In genomic region chr6:107114213-107114871, GRCh38 we compare ENCODE assay signal across 8 cellular contexts. TPM values are rescaled to one million over a fixed set of nuclear protein-coding genes. Genes with fewer than 3 reads are reported as not detected.
DNase-seq lines count a peak whose midpoint lies in the region; ATAC-seq, FAIRE-seq and TF ChIP-seq lines count a peak whose summit lies in the region.

No MANE protein-coding gene starts in this region.

- peaks cover 11 to 12% of the 10 kb centered on the region in 2 donors for H3K27me3 Mint-ChIP-seq in CD8-positive, alpha-beta memory T cell

- H3K9me1 ChIP-seq in endothelial cell of umbilical vein (replicated peaks; ENCODE audit: control insufficient read depth, extremely low read depth, insufficient read depth, low read length) = no peaks in the 10 kb centered on the region

- dilution Hi-C loops in endothelial cell of umbilical vein (cut with MboI; ENCODE audit: extremely low pct_ligation_motif_present, low sequenced_read_pairs) = no loop called here

- POLR2A ChIA-PET in CD8-positive, alpha-beta memory T cell (lab: Charles Lee) = interaction anchor here (1.3 kb wide), 1 partner anchor 789 kb away, joined by 4 read pairs; the partner anchor contains the start of gene ATG5
- POLR2A ChIA-PET in endothelial cell of umbilical vein (lab: Charles Lee) = interaction anchor here (0.6 to 1.0 kb wide), 2 partner anchors 72 to 86 kb away, joined by 3 to 5 read pairs; partner anchors contain the start of gene MTRES1

- TF ChIP-seq POLR2A in endothelial cell of umbilical vein (IDR thresholded peaks at IDR 0.05; ENCODE audit: low read depth, low read length) = no peak

- CTCF ChIA-PET in CD8-positive, alpha-beta memory T cell (lab: Charles Lee) = interaction anchor here (0.6 to 2.2 kb wide), 19 partner anchors 8 to 789 kb away, joined by 3 to 17 read pairs (median 3); partner anchors contain the start of genes ATG5 and MTRES1
- CTCF ChIA-PET in endothelial cell of umbilical vein (lab: Charles Lee) = interaction anchor here (0.6 to 1.5 kb wide), 41 partner anchors 8 to 779 kb away, joined by 3 to 35 read pairs (median 4); partner anchors contain the start of genes MTRES1 and PDSS2

- no TSS peak for BruUV-seq in endothelial cell of umbilical vein (replicated peaks; lab: Mats Ljungman, UMichigan)

- H3K9ac ChIP-seq in endothelial cell of umbilical vein (replicated peaks; ENCODE audit: extremely low read depth, insufficient read depth, low read length) = peak overlapping the region; percentile 47

- peaks cover 7% of the 10 kb centered on the region for H3K4me1 ChIP-seq in CD8-positive, alpha-beta memory T cell (ENCODE audit: insufficient read depth, low read length)
- peaks cover 17% of the 10 kb centered on the region for H3K4me1 ChIP-seq in endothelial cell of umbilical vein (ENCODE audit: control insufficient read depth, extremely low read depth, insufficient read depth, low read length)

- intact Hi-C loops in endothelial cell of umbilical vein (cut with micrococcal nuclease) = loop anchor here (1.0 to 10.0 kb wide), 4 partner anchors 37 to 670 kb away; partner anchors contain the start of genes MTRES1 and SOBP

- peak overlapping the region; percentile 95 for H2AFZ ChIP-seq in endothelial cell of umbilical vein (ENCODE audit: low read depth, low read length)

- FAIRE-seq in endothelial cell of umbilical vein (lab: Jason Lieb, UNC) = peak; percentile 78

- peaks cover 0 to 2% (median 1%) of the 10 kb centered on the region in 3 donors for H3K36me3 Mint-ChIP-seq in CD8-positive, alpha-beta memory T cell

- H3K9me3 ChIP-seq in CD8-positive, alpha-beta memory T cell (ENCODE audit: low read length) = no peaks in the 10 kb centered on the region
- no peaks in the 10 kb centered on the region for H3K9me3 ChIP-seq in endothelial cell of umbilical vein (replicated peaks; ENCODE audit: control insufficient read depth, insufficient read depth, low read length)

- TF ChIP-seq CTCF in endothelial cell of umbilical vein (IDR thresholded peaks at IDR 0.05; ENCODE audit: extremely low read depth in 1 of 2, insufficient read depth in 1 of 2, low read depth in 1 of 2, low read length in 2 of 2) = peak; percentile 73 to 82

- H3K36me3 ChIP-seq in CD8-positive, alpha-beta memory T cell (ENCODE audit: insufficient read depth, low read length) = no peaks in the 10 kb centered on the region
- no peaks in the 10 kb centered on the region for H3K36me3 ChIP-seq in endothelial cell of umbilical vein (ENCODE audit: control insufficient read depth in 2 of 2, extremely low read depth in 1 of 2, insufficient read depth in 2 of 2, low read length in 2 of 2)

- H3K27ac Mint-ChIP-seq in CD8-positive, alpha-beta memory T cell = no peak overlapping the region

- H3K4me3 ChIP-seq in CD8-positive, alpha-beta memory T cell (ENCODE audit: low read length) = peak overlapping the region; percentile 58
- peak overlapping the region; percentile 28 to 69 (median 69) for H3K4me3 ChIP-seq in endothelial cell of umbilical vein (replicated peaks in 1 of 3; ENCODE audit: insufficient read depth in 1 of 3, low read depth in 1 of 3, low read length in 3 of 3)

- H3K4me2 ChIP-seq in endothelial cell of umbilical vein (ENCODE audit: insufficient read depth, low read length) = peak overlapping the region; percentile 94

- H4K20me1 ChIP-seq in endothelial cell of umbilical vein (replicated peaks; ENCODE audit: control insufficient read depth, extremely low read depth, insufficient read depth, low read length) = no peaks in the 10 kb centered on the region

- no peaks in the 10 kb centered on the region for H3K27me3 ChIP-seq in CD8-positive, alpha-beta memory T cell (ENCODE audit: insufficient read depth, low read length, poor library complexity, severe bottlenecking)
- peaks cover 9 to 24% of the 10 kb centered on the region in 2 experiments for H3K27me3 ChIP-seq in endothelial cell of umbilical vein (ENCODE audit: control insufficient read depth in 2 of 2, insufficient read depth in 2 of 2, low read length in 2 of 2)

- peak overlapping the region; percentile 77 to 92 (median 82) for H3K4me3 Mint-ChIP-seq in CD8-positive, alpha-beta memory T cell

- peak; percentile 57 to 67 (median 66) for DNase-seq in CD8-positive, alpha-beta memory T cell
- peak; percentile 77 for DNase-seq in NOMO-1 treated with DMSO at 0.1 percent for 48 hours (lab: John Stamatoyannopoulos, UW; ENCODE audit: unreplicated experiment)
- DNase-seq in activated CD8-positive, alpha-beta memory T cell treated with anti-CD3 and anti-CD28 coated beads, Interleukin-2, amount 50 U/mL, for 48 hours = peak; percentile 93
- peak; percentile 78 for DNase-seq in endothelial cell of umbilical vein (ENCODE audit: low read depth, low spot score)
- peak; percentile 78 for DNase-seq in middle frontal gyrus (ENCODE audit: extremely low spot score, low spot score)
- DNase-seq in stimulated activated CD8-positive, alpha-beta memory T cell treated with anti-CD3 and anti-CD28 coated beads, Interleukin-4, amount 100 ng/mL, for 1 hour (ENCODE audit: low read depth in 2 of 2, low spot score in 1 of 2) = peak; percentile 44

- H3K79me2 ChIP-seq in endothelial cell of umbilical vein (ENCODE audit: control insufficient read depth, insufficient read depth, low read length) = no peaks in the 10 kb centered on the region

- ATAC-seq in GM19395 (IDR thresholded peaks at IDR 0.05; ENCODE audit: unreplicated experiment) (peak; percentile 70), HG03521 (IDR thresholded peaks at IDR 0.05; ENCODE audit: unreplicated experiment) (peak; percentile 67)

- H3K27ac ChIP-seq in CD8-positive, alpha-beta memory T cell (ENCODE audit: low read depth, low read length) = no peak overlapping the region
- no peak overlapping the region for H3K27ac ChIP-seq in endothelial cell of umbilical vein (ENCODE audit: insufficient read depth, low read depth, low read length)

- H3K4me1 Mint-ChIP-seq in CD8-positive, alpha-beta memory T cell = peaks cover 13 to 18% (median 14%) of the 10 kb centered on the region in 3 donors

- H3K9me3 Mint-ChIP-seq in CD8-positive, alpha-beta memory T cell = no peaks in the 10 kb centered on the region

TF ChIP-seq in endothelial cell of umbilical vein, 7 proteins besides CTCF, POLR2A, EP300 and RAD21:
- TF ChIP-seq JUN (IDR thresholded peaks at IDR 0.05; ENCODE audit: borderline replicate concordance, insufficient read depth, insufficient read length, low read depth) (no peak), POLR2AphosphoS5 (IDR thresholded peaks at IDR 0.05; ENCODE audit: insufficient read depth, low read depth, low read length) (peak; percentile 68)

RNA-seq across cellular contexts. Expression of gene BEND3, which starts 1.0 kb away (rescaled TPM):
- 1 to 10 TPM; 7.5 to 7.6 TPM for total RNA-seq in CD8-positive, alpha-beta memory T cell
- polyA plus RNA-seq in CD8-positive, alpha-beta memory T cell = 0.38 TPM
- total RNA-seq in endothelial cell of umbilical vein = 4.8 TPM in 2 replicates
- polyA plus RNA-seq in endothelial cell of umbilical vein = 1.4 and 1.6 TPM in 2 replicates
- 1.9 TPM in 2 replicates for polyA plus RNA-seq in endothelial cell of umbilical vein (2011; cell fraction: cytosol; rRNA removed)
- 2.9 and 3.4 TPM in 2 replicates for polyA plus RNA-seq in endothelial cell of umbilical vein (2011; cell fraction: nucleus; rRNA removed)
- polyA plus RNA-seq in endothelial cell of umbilical vein (2012) = 1.6 and 1.9 TPM in 2 replicates
- polyA minus RNA-seq in endothelial cell of umbilical vein = 4.4 and 5.8 TPM in 2 replicates
- polyA minus RNA-seq in endothelial cell of umbilical vein (2011; cell fraction: cytosol; rRNA and poly(A)+ RNA removed) = 8.7 TPM
- polyA minus RNA-seq in endothelial cell of umbilical vein (2011; cell fraction: nucleus; rRNA and poly(A)+ RNA removed) = 4.0 and 4.2 TPM in 2 replicates
